10 cellular contexts compared by ENCODE assay signal in the genomic region with DNA sequence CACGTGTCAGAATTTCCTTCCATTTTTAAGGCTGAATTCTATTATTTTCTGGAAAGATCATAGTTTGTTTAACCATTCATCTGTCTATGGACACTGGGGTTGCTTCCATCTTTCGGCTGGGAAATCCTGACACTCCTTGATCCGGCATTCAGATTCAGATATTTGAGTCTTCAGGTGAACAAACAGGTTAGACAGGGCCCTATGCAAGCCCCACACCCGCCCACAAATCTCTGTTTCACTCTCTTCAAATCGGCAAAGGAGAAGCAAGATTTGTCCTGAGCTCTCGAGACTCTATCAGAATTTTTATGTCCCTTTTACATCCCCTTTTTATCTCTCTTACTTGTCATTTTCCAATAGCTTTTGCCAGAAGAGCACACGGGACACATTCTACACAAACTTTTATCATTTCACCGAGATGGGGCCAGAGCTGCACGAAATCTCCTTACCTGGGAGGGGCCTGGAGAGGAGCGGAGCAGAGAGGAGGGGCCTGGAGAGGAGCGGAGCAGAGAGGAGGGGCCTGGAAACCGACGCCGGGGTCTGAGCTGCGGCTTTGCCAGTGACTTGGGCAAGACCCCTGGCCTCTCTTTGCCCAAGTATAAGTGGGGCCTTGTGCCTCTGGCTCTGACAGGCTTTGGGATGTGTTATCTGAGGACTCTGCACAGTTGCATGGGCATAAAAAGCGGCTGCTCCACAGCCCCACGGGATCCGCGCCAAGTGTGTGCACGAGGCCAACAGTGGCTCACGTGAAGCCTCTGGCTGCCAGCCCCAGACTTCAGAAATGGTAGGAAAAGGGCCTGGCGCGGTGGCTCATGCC. TPM values are rescaled to one million over a fixed set of nuclear protein-coding genes. Genes with fewer than 3 reads are reported as not detected.
A peak's percentile ranks its signal among the peaks of the same experiment; 100 is the strongest.
DNase-seq lines count a peak whose midpoint lies in the region; ATAC-seq and TF ChIP-seq lines count a peak whose summit lies in the region.
"Had no signal": no experiment of that assay in that cellular context is flagged by ENCODE, and none has a peak within 500 bp of the region (broad histone marks: within the 10 kb centered on the region; RNA-seq: fewer than 3 reads in every experiment).

No MANE protein-coding gene starts in this region.

- H3K4me3 Mint-ChIP-seq in natural killer cell treated with Interleukin-12 subunit alpha and Interleukin-12 subunit beta and Interleukin-15 and Interleukin-18, amount 100 ng/mL, for 72 hours, result no peak overlapping the region
- H3K4me3 Mint-ChIP-seq: activated T-helper 17 cell treated with anti-CD3 and anti-CD28 coated beads, Interleukin-2, amount 50 U/mL, for 72 hours; CD4-positive, CD25-positive, alpha-beta regulatory T cell had no signal

- peak; percentile 21 for DNase-seq in AG10803 (ENCODE audit: low read depth)
- peak; percentile 19 for DNase-seq in NCI-H2029 treated with DMSO at 0.1 percent for 48 hours (lab: John Stamatoyannopoulos, UW)
- peak; percentile 63 for DNase-seq in epithelial cell of esophagus (ENCODE audit: low read depth)
- DNase-seq in mesenteric fat pad (ENCODE audit: low spot score), result peak; percentile 83
- no peak for DNase-seq in NCI-H526 (lab: John Stamatoyannopoulos, UW)
- DNase-seq in NAMALWA (ENCODE audit: low spot score), result no peak
- DNase-seq in natural killer cell treated with Interleukin-12 subunit alpha and Interleukin-12 subunit beta and Interleukin-15 and Interleukin-18, amount 100 ng/mL, for 72 hours (ENCODE audit: low spot score), result no peak
- DNase-seq in HCEC 1CT, result no peak
- DNase-seq: CD4-positive, CD25-positive, alpha-beta regulatory T cell had no signal

- no peak for ATAC-seq in natural killer cell treated with Interleukin-12 subunit alpha and Interleukin-12 subunit beta and Interleukin-15 and Interleukin-18, amount 100 ng/mL, for 72 hours
- ATAC-seq: activated T-helper 17 cell treated with anti-CD3 and anti-CD28 coated beads, Interleukin-2, amount 50 U/mL, for 72 hours had no signal

- H3K4me3 ChIP-seq in AG10803 (ENCODE audit: low read length) (no peak overlapping the region), epithelial cell of esophagus (ENCODE audit: low read length) (peak overlapping the region; percentile 39)

- peaks cover 0 to 3% of the 10 kb centered on the region in 2 donors for H3K4me1 Mint-ChIP-seq in natural killer cell treated with Interleukin-12 subunit alpha and Interleukin-12 subunit beta and Interleukin-15 and Interleukin-18, amount 100 ng/mL, for 72 hours (ENCODE audit: low read depth in 2 of 2)
- H3K4me1 Mint-ChIP-seq: CD4-positive, CD25-positive, alpha-beta regulatory T cell had no signal

- peaks cover 36 to 49% of the 10 kb centered on the region in 2 donors for H3K27me3 Mint-ChIP-seq in natural killer cell treated with Interleukin-12 subunit alpha and Interleukin-12 subunit beta and Interleukin-15 and Interleukin-18, amount 100 ng/mL, for 72 hours

- no peaks in the 10 kb centered on the region for H3K36me3 Mint-ChIP-seq in natural killer cell treated with Interleukin-12 subunit alpha and Interleukin-12 subunit beta and Interleukin-15 and Interleukin-18, amount 100 ng/mL, for 72 hours
- H3K36me3 Mint-ChIP-seq: CD4-positive, CD25-positive, alpha-beta regulatory T cell had no signal

- no peak for TF ChIP-seq CTCF in AG10803 (conservative IDR thresholded peaks at IDR 0.05; ENCODE audit: low read length)
- no peak for TF ChIP-seq CTCF in epithelial cell of esophagus (IDR thresholded peaks at IDR 0.05; ENCODE audit: insufficient read depth, low read depth, low read length, missing control alignments)

- no peak overlapping the region for H3K27ac Mint-ChIP-seq in natural killer cell treated with Interleukin-12 subunit alpha and Interleukin-12 subunit beta and Interleukin-15 and Interleukin-18, amount 100 ng/mL, for 72 hours
- H3K27ac Mint-ChIP-seq: activated T-helper 17 cell treated with anti-CD3 and anti-CD28 coated beads, Interleukin-2, amount 50 U/mL, for 72 hours; CD4-positive, CD25-positive, alpha-beta regulatory T cell had no signal

- H3K9me3 Mint-ChIP-seq in natural killer cell treated with Interleukin-12 subunit alpha and Interleukin-12 subunit beta and Interleukin-15 and Interleukin-18, amount 100 ng/mL, for 72 hours, result no peaks in the 10 kb centered on the region
- H3K9me3 Mint-ChIP-seq: activated T-helper 17 cell treated with anti-CD3 and anti-CD28 coated beads, Interleukin-2, amount 50 U/mL, for 72 hours had no signal

RNA-seq across cellular contexts. Expression of gene RBFOX3, which starts 54.3 kb away (rescaled TPM):
- total RNA-seq in mesenteric fat pad, result 0.45 TPM
- total RNA-seq in natural killer cell treated with Interleukin-12 subunit alpha and Interleukin-12 subunit beta and Interleukin-15 and Interleukin-18, amount 100 ng/mL, for 72 hours, result not detected
- total RNA-seq: activated T-helper 17 cell treated with anti-CD3 and anti-CD28 coated beads, Interleukin-2, amount 50 U/mL, for 72 hours; CD4-positive, CD25-positive, alpha-beta regulatory T cell had no signal

Comparison
In these comparisons a context has a peak if more than half of its experiments do, and no peak if none do; other contexts are left out.
1. DNase-seq: peak in AG10803 (single experiment), NCI-H2029 treated with DMSO at 0.1 percent for 48 hours (single experiment), epithelial cell of esophagus (single experiment) and mesenteric fat pad (single experiment); none in NCI-H526 (0 of 2), NAMALWA (single experiment), natural killer cell treated with Interleukin-12 subunit alpha and Interleukin-12 subunit beta and Interleukin-15 and Interleukin-18, amount 100 ng/mL, for 72 hours (single experiment) and HCEC 1CT (single experiment).